23 cellular contexts compared by ENCODE assay signal in genomic region chr6:152086223-152086873, GRCh38.
"Had no signal": no experiment of that assay in that cellular context is flagged by ENCODE, and none has a peak within 500 bp of the region (broad histone marks: within the 10 kb centered on the region; RNA-seq: fewer than 3 reads in every experiment).

No MANE protein-coding gene starts in this region.

- H3K27me3 Mint-ChIP-seq: activated CD4-positive, alpha-beta memory T cell treated with anti-CD3 and anti-CD28 coated beads for 36 hours; stimulated activated naive CD8-positive, alpha-beta T cell treated with anti-CD3 and anti-CD28 coated beads, Interleukin-15, Interleukin-2, amounts not matched to agents 100 ng/mL and 50 ng/mL, for 24 hours had no signal

- ATAC-seq: natural killer cell treated with Interleukin-12 subunit alpha and Interleukin-12 subunit beta and Interleukin-15 and Interleukin-18, amount 100 ng/mL, for 72 hours; pancreas; upper lobe of right lung had no signal

- H3K9me3 ChIP-seq: neutrophil, pancreas, psoas muscle, thyroid gland, upper lobe of right lung had no signal

- DNase-seq: activated CD4-positive, alpha-beta memory T cell treated with anti-CD3 and anti-CD28 coated beads for 36 hours; activated CD4-positive, alpha-beta T cell treated with anti-CD3 and anti-CD28 coated beads for 4 hours; activated CD4-positive, CD25-positive, alpha-beta regulatory T cell; activated naive CD4-positive, alpha-beta T cell treated with Interleukin-2 at 50 U/mL for 16 hours; activated naive CD8-positive, alpha-beta T cell treated with anti-CD3 and anti-CD28 coated beads for 36 hours; activated T-cell treated with anti-CD3 and anti-CD28 coated beads, Interleukin-2, amount 50 U/mL, for 48 hours; cerebellar nuclear complex; cortex of kidney; left ventricle myocardium inferior; midbrain; pancreas; psoas muscle; stimulated activated CD4-positive, alpha-beta T cell treated with anti-CD3 and anti-CD28 coated beads, Interleukin-12 subunit alpha, Interleukin-12 subunit beta, amount 100 ng/mL, for 4 hours; stimulated activated CD4-positive, alpha-beta T cell treated with anti-CD3 and anti-CD28 coated beads, Interleukin-4, amount 100 ng/mL, for 4 hours; substantia nigra; T-helper 9 cell; thyroid gland; upper lobe of right lung had no signal

- H3K4me1 ChIP-seq: pancreas, upper lobe of right lung had no signal

- H3K27ac Mint-ChIP-seq: activated CD4-positive, alpha-beta memory T cell treated with anti-CD3 and anti-CD28 coated beads for 36 hours; activated naive CD8-positive, alpha-beta T cell treated with anti-CD3 and anti-CD28 coated beads for 36 hours; natural killer cell treated with Interleukin-12 subunit alpha and Interleukin-12 subunit beta and Interleukin-15 and Interleukin-18, amount 100 ng/mL, for 72 hours; stimulated activated naive CD8-positive, alpha-beta T cell treated with anti-CD3 and anti-CD28 coated beads, Interleukin-15, Interleukin-2, amounts not matched to agents 100 ng/mL and 50 ng/mL, for 24 hours had no signal

- H3K36me3 ChIP-seq: left ventricle myocardium inferior, neutrophil, pancreas, right atrium auricular region, thyroid gland, upper lobe of right lung had no signal

- H3K4me3 Mint-ChIP-seq: activated CD4-positive, alpha-beta memory T cell treated with anti-CD3 and anti-CD28 coated beads for 36 hours; activated naive CD8-positive, alpha-beta T cell treated with anti-CD3 and anti-CD28 coated beads for 36 hours; natural killer cell treated with Interleukin-12 subunit alpha and Interleukin-12 subunit beta and Interleukin-15 and Interleukin-18, amount 100 ng/mL, for 72 hours; stimulated activated naive CD8-positive, alpha-beta T cell treated with anti-CD3 and anti-CD28 coated beads, Interleukin-15, Interleukin-2, amounts not matched to agents 100 ng/mL and 50 ng/mL, for 24 hours had no signal

- H3K36me3 Mint-ChIP-seq: activated CD4-positive, alpha-beta memory T cell treated with anti-CD3 and anti-CD28 coated beads for 36 hours; activated naive CD8-positive, alpha-beta T cell treated with anti-CD3 and anti-CD28 coated beads for 36 hours had no signal

- FAIRE-seq: pancreas had no signal

- H3K27ac ChIP-seq: epithelial cell of prostate, left ventricle myocardium inferior, neutrophil, pancreas, right atrium auricular region, thyroid gland, upper lobe of right lung had no signal

- H3K27me3 ChIP-seq: neutrophil, pancreas, right atrium auricular region, thyroid gland, upper lobe of right lung had no signal

- H3K9me3 Mint-ChIP-seq: natural killer cell treated with Interleukin-12 subunit alpha and Interleukin-12 subunit beta and Interleukin-15 and Interleukin-18, amount 100 ng/mL, for 72 hours; stimulated activated naive CD8-positive, alpha-beta T cell treated with anti-CD3 and anti-CD28 coated beads, Interleukin-15, Interleukin-2, amounts not matched to agents 100 ng/mL and 50 ng/mL, for 24 hours had no signal

- H3K4me3 ChIP-seq: left ventricle myocardium inferior, pancreas, psoas muscle, right atrium auricular region, thyroid gland, upper lobe of right lung had no signal

- H3K4me1 Mint-ChIP-seq: activated naive CD8-positive, alpha-beta T cell treated with anti-CD3 and anti-CD28 coated beads for 36 hours had no signal
